Comparison of ENCODE assay signal across 10 cellular contexts in genomic region chr1:165355977-165356811, GRCh38. TPM values are rescaled to one million over a fixed set of nuclear protein-coding genes. Genes with fewer than 3 reads are reported as not detected.
DNase-seq lines count a peak whose midpoint lies in the region; ATAC-seq and TF ChIP-seq lines count a peak whose summit lies in the region.
"Had no signal": no experiment of that assay in that cellular context is flagged by ENCODE, and none has a peak within 500 bp of the region (broad histone marks: within the 10 kb centered on the region; RNA-seq: fewer than 3 reads in every experiment).

Gene LMX1A, minus strand, starts transcription at chr1:165356715. Its CDS starts 1,156 bp downstream, at chr1:165355559.

- H4K5ac ChIP-seq in IMR-90 (ENCODE audit: low read depth, low read length), result no peak within 1 kb of the TSS

- BruUV-seq in IMR-90 (replicated peaks; lab: Mats Ljungman, UMichigan), result no TSS peak

- H3K36me3 ChIP-seq in IMR-90 (ENCODE audit: control insufficient read depth, insufficient read depth, low read length) (no peaks in the 10 kb centered on the region), ectodermal cell (ENCODE audit: control insufficient read depth, insufficient read depth, low read length) (no peaks in the 10 kb centered on the region), subcutaneous abdominal adipose tissue (ENCODE audit: control insufficient read depth in 5 of 5, insufficient read depth in 5 of 5, low read length in 5 of 5) (no peaks in the 10 kb centered on the region), HAP-1 (replicated peaks) (no peaks in the 10 kb centered on the region)

- no peak for TF ChIP-seq CTCF in IMR-90 (conservative IDR thresholded peaks at IDR 0.05; ENCODE audit: low read depth, low read length)
- no peak for TF ChIP-seq CTCF in lower leg skin (IDR thresholded peaks at IDR 0.05)

- intact Hi-C loops in IMR-90 (cut with micrococcal nuclease) (no loop called here), lower leg skin (cut with DNase I; ENCODE audit: low total_unique reads) (no loop called here)

- DNase-seq in IMR-90 (no peak), lower leg skin (ENCODE audit: low spot score in 2 of 2) (peak in 1 of 2 donors; percentile 91), HAP-1 (ENCODE audit: low spot score in 2 of 2) (no peak), GM19240 (ENCODE audit: insufficient read length, low spot score) (no peak)
- DNase-seq: stimulated activated naive CD4-positive, alpha-beta T cell had no signal

- no peak within 1 kb of the TSS for H3K4ac ChIP-seq in IMR-90 (ENCODE audit: low read depth, low read length)

- H3K79me1 ChIP-seq in IMR-90 (ENCODE audit: low read depth in 1 of 2, low read length in 2 of 2), result no peaks in the 10 kb centered on the region

- no peak within 1 kb of the TSS for H3K27ac ChIP-seq in IMR-90 (ENCODE audit: insufficient read depth, low read length)
- H3K27ac ChIP-seq in ectodermal cell (ENCODE audit: insufficient read depth, low read depth, low read length, poor library complexity, severe bottlenecking), result no peak within 1 kb of the TSS
- H3K27ac ChIP-seq in subcutaneous abdominal adipose tissue (ENCODE audit: low read depth, low read length), result no peak within 1 kb of the TSS

- H3K9me3 ChIP-seq in IMR-90 (ENCODE audit: control insufficient read depth, insufficient read depth, low read length) (no peaks in the 10 kb centered on the region), ectodermal cell (ENCODE audit: control insufficient read depth, low read length) (no peaks in the 10 kb centered on the region), subcutaneous abdominal adipose tissue (ENCODE audit: control insufficient read depth in 5 of 5, low read length in 5 of 5) (no peaks in the 10 kb centered on the region), HAP-1 (no peaks in the 10 kb centered on the region)

- H3K27me3 ChIP-seq in IMR-90 (ENCODE audit: control insufficient read depth, insufficient read depth, low read length), result peaks cover 56% of the 10 kb centered on the region
- H3K27me3 ChIP-seq in ectodermal cell (ENCODE audit: control insufficient read depth, insufficient read depth, low read length, poor library complexity, severe bottlenecking), result peaks cover 83% of the 10 kb centered on the region
- H3K27me3 ChIP-seq in subcutaneous abdominal adipose tissue (ENCODE audit: control insufficient read depth in 5 of 5, insufficient read depth in 4 of 5, low read length in 5 of 5), result peaks cover 0 to 52% (median 30%) of the 10 kb centered on the region in 5 donors
- peaks cover 77% of the 10 kb centered on the region for H3K27me3 ChIP-seq in HAP-1 (ENCODE audit: low read depth)

- TF ChIP-seq RAD21 in IMR-90 (IDR thresholded peaks at IDR 0.05; ENCODE audit: low read length), result no peak

- H3K23ac ChIP-seq in IMR-90 (ENCODE audit: low read depth, low read length), result no peak within 1 kb of the TSS

- H2AK9ac ChIP-seq in IMR-90 (replicated peaks; ENCODE audit: low read depth, low read length, poor library complexity), result no peak within 1 kb of the TSS

- ATAC-seq in IMR-90 (ENCODE audit: low read depth) (no peak; the same call in 1 of the 2 replicates), GM18861 (IDR thresholded peaks at IDR 0.05; ENCODE audit: unreplicated experiment) (no peak), GM18867 (IDR thresholded peaks at IDR 0.05; ENCODE audit: unreplicated experiment) (no peak)

- H2AFZ ChIP-seq in IMR-90 (replicated peaks; ENCODE audit: low read length, poor library complexity), result peak within 1 kb of the TSS; percentile 58

- no peaks in the 10 kb centered on the region for H3K9me1 ChIP-seq in IMR-90 (ENCODE audit: insufficient read depth, low read length)

- no peak within 1 kb of the TSS for H3K56ac ChIP-seq in IMR-90 (ENCODE audit: extremely low read depth, insufficient read depth, low read length)

- H3K9ac ChIP-seq in IMR-90 (ENCODE audit: low read depth, low read length) (no peak within 1 kb of the TSS), subcutaneous abdominal adipose tissue (ENCODE audit: low read length in 5 of 5) (peak within 1 kb of the TSS in 1 of 5 donors; percentile 52)

- no peak within 1 kb of the TSS for H3K18ac ChIP-seq in IMR-90 (ENCODE audit: low read depth, low read length)

- WGBS in IMR-90 (ENCODE audit: extremely low coverage in 2 of 2, insufficient read length in 1 of 2), 2 experiments, result 3% methylated on average over 34 of the region's 88 CpGs; no CpG with 5 or more reads in 1 of the 2 experiments
- WGBS in ectodermal cell, 2 experiments, result 0 to 1% methylated on average over 88 of the region's 88 CpGs
- 1 to 5% methylated on average over 23 to 64 of the region's 88 CpGs for WGBS in lower leg skin, 2 donors

- no peak within 1 kb of the TSS for H2AK5ac ChIP-seq in IMR-90 (ENCODE audit: low read depth, low read length)

- TF ChIP-seq POLR2A in IMR-90 (IDR thresholded peaks at IDR 0.05; ENCODE audit: low read depth, low read length) (no peak), lower leg skin (IDR thresholded peaks at IDR 0.05) (no peak)

- CTCF ChIA-PET in IMR-90 (lab: Yijun Ruan, JAX), result no interaction called here

- no peak within 1 kb of the TSS for H2BK15ac ChIP-seq in IMR-90 (ENCODE audit: low read depth, low read length)

- H4K8ac ChIP-seq in IMR-90 (ENCODE audit: low read depth in 2 of 2, low read length in 2 of 2), result no peak within 1 kb of the TSS

- POLR2A ChIA-PET in IMR-90 (lab: Charles Lee; ENCODE audit: unreplicated experiment), result no interaction called here

- H2BK5ac ChIP-seq in IMR-90 (ENCODE audit: low read depth, low read length, poor library complexity, severe bottlenecking), result no peak within 1 kb of the TSS

- no peak within 1 kb of the TSS for H2BK120ac ChIP-seq in IMR-90 (ENCODE audit: low read depth, low read length)

- no peak within 1 kb of the TSS for H4K91ac ChIP-seq in IMR-90 (ENCODE audit: insufficient read depth, low read depth, low read length)

- H3K4me3 ChIP-seq in IMR-90 (ENCODE audit: insufficient read depth, low read depth, low read length) (no peak within 1 kb of the TSS), ectodermal cell (ENCODE audit: insufficient read depth, low read depth, low read length) (peak within 1 kb of the TSS; percentile 62), lower leg skin (ENCODE audit: low read depth, poor library complexity, severe bottlenecking) (peak within 1 kb of the TSS; percentile 3), subcutaneous abdominal adipose tissue (ENCODE audit: low read depth in 1 of 5, low read length in 5 of 5) (peak within 1 kb of the TSS; percentile 26 to 74 (median 66)), HAP-1 (no peak within 1 kb of the TSS)

- in situ Hi-C loops in IMR-90 (cut with MboI; ENCODE audit: low sequenced_read_pairs) (no loop called here), HAP-1 (cut with MboI; ENCODE audit: low sequenced_read_pairs) (no loop called here)

- no peaks in the 10 kb centered on the region for H4K20me1 ChIP-seq in IMR-90 (ENCODE audit: insufficient read depth, low read length)

- H3K14ac ChIP-seq in IMR-90 (replicated peaks; ENCODE audit: low read depth, low read length), result no peak within 1 kb of the TSS

- H3K4me1 ChIP-seq in IMR-90 (ENCODE audit: control insufficient read depth, insufficient read depth, low read length) (no peaks in the 10 kb centered on the region), ectodermal cell (ENCODE audit: control insufficient read depth, insufficient read depth, low read length) (peaks cover 8% of the 10 kb centered on the region), subcutaneous abdominal adipose tissue (ENCODE audit: control insufficient read depth in 5 of 5, insufficient read depth in 5 of 5, low read length in 5 of 5) (peaks cover 0 to 31% (median 21%) of the 10 kb centered on the region in 5 donors), HAP-1 (no peaks in the 10 kb centered on the region)

- H2BK20ac ChIP-seq in IMR-90 (ENCODE audit: low read depth, low read length), result no peak within 1 kb of the TSS

- dilution Hi-C loops in IMR-90 (cut with HindIII; ENCODE audit: low sequenced_read_pairs, unreplicated experiment), result no loop called here

- no peak within 1 kb of the TSS; the same call in 1 of the 2 replicates for H3K4me2 ChIP-seq in IMR-90 (ENCODE audit: low read depth, low read length)

TF ChIP-seq in IMR-90, 13 proteins besides CTCF, POLR2A, EP300 and RAD21:
- TF ChIP-seq MXI1 (IDR thresholded peaks at IDR 0.05; ENCODE audit: borderline replicate concordance, low read depth, low read length), result no peak
- no peak for TF ChIP-seq SMC3 (IDR thresholded peaks at IDR 0.05; ENCODE audit: low read depth, low read length)

RNA-seq across cellular contexts. Expression of gene LMX1A, which starts in this region (rescaled TPM):
- not detected in 2 replicates for total RNA-seq in IMR-90 (2012; rRNA removed)
- polyA plus RNA-seq in IMR-90 (2012; rRNA removed), result not detected in 2 replicates
- not detected in 2 replicates for polyA plus RNA-seq in IMR-90 (2012; cell fraction: cytosol; rRNA removed)
- not detected in 2 replicates for polyA plus RNA-seq in IMR-90 (2012; cell fraction: nucleus; rRNA removed; ENCODE audit: low replicate concordance)
- 51.5 TPM for polyA plus RNA-seq in ectodermal cell (2013, experiment 1 of 4)
- 55.4 TPM for polyA plus RNA-seq in ectodermal cell (2013, experiment 2 of 4)
- polyA plus RNA-seq in ectodermal cell (2013, experiment 3 of 4), result 42.3 TPM
- 52.0 TPM for polyA plus RNA-seq in ectodermal cell (2013, experiment 4 of 4)
- total RNA-seq in lower leg skin, result under 1 TPM in 1 of 4 donors, not detected in 3; 0.29 TPM
- total RNA-seq: activated CD8-positive, alpha-beta memory T cell treated with anti-CD3 and anti-CD28 coated beads for 36 hours had no signal

Comparison
In these comparisons a context has a peak if more than half of its experiments do, and no peak if none do; other contexts are left out.
1. H3K4me3 ChIP-seq: peak in ectodermal cell (single experiment), lower leg skin (single experiment) and subcutaneous abdominal adipose tissue (5 of 5); none in IMR-90 (single experiment) and HAP-1 (single experiment).